In genomic region chrX:13092455-13092941, GRCh38 we compare ENCODE assay signal across 8 cellular contexts. TPM values are rescaled to one million over a fixed set of nuclear protein-coding genes. Genes with fewer than 3 reads are reported as not detected.
DNase-seq lines count a peak whose midpoint lies in the region; ATAC-seq and TF ChIP-seq lines count a peak whose summit lies in the region.

No MANE protein-coding gene starts in this region.

- H3K4me3 Mint-ChIP-seq in CD4-positive, CD25-positive, alpha-beta regulatory T cell: peak overlapping the region; percentile 75 to 93 (median 80)
- peak overlapping the region; percentile 37 for H3K4me3 Mint-ChIP-seq in activated T-cell treated with anti-CD3 and anti-CD28 coated beads, Interleukin-2, amount 50 U/mL, for 24 hours
- peak overlapping the region; percentile 36 to 85 (median 66) for H3K4me3 Mint-ChIP-seq in naive B cell

- intact Hi-C loops in prostate gland (cut with DNase I): loop anchor here (5.0 kb wide), 1 partner anchor 120 kb away; no protein-coding TSS in a partner anchor

- TF ChIP-seq CTCF in prostate gland (IDR thresholded peaks at IDR 0.05): no peak

- H3K4me3 ChIP-seq in CD4-positive, CD25-positive, alpha-beta regulatory T cell (ENCODE audit: low read depth, low read length): peak overlapping the region; percentile 66
- H3K4me3 ChIP-seq in prostate gland: no peak overlapping the region

- no peaks in the 10 kb centered on the region for H3K27me3 ChIP-seq in CD4-positive, CD25-positive, alpha-beta regulatory T cell (ENCODE audit: control insufficient read depth, insufficient read depth, low read length)
- H3K27me3 ChIP-seq in prostate gland (replicated peaks; ENCODE audit: insufficient read depth): no peaks in the 10 kb centered on the region

- no peaks in the 10 kb centered on the region for H3K9me3 Mint-ChIP-seq in CD4-positive, CD25-positive, alpha-beta regulatory T cell
- peaks cover 4% of the 10 kb centered on the region for H3K9me3 Mint-ChIP-seq in activated T-cell treated with anti-CD3 and anti-CD28 coated beads, Interleukin-2, amount 50 U/mL, for 24 hours
- peaks cover 0 to 7% (median 2%) of the 10 kb centered on the region in 7 donors for H3K9me3 Mint-ChIP-seq in naive B cell

- peaks cover 37 to 92% (median 65%) of the 10 kb centered on the region in 4 donors for H3K4me1 Mint-ChIP-seq in CD4-positive, CD25-positive, alpha-beta regulatory T cell
- H3K4me1 Mint-ChIP-seq in activated T-cell treated with anti-CD3 and anti-CD28 coated beads, Interleukin-2, amount 50 U/mL, for 24 hours (ENCODE audit: low read depth): peaks cover 89% of the 10 kb centered on the region
- peaks cover 30 to 68% (median 37%) of the 10 kb centered on the region in 3 donors for H3K4me1 Mint-ChIP-seq in naive B cell

- H3K27ac Mint-ChIP-seq in CD4-positive, CD25-positive, alpha-beta regulatory T cell: peak overlapping the region; percentile 92 to 98 (median 95)
- peak overlapping the region; percentile 93 for H3K27ac Mint-ChIP-seq in activated T-cell treated with anti-CD3 and anti-CD28 coated beads, Interleukin-2, amount 50 U/mL, for 24 hours
- peak overlapping the region; percentile 45 to 97 (median 94) for H3K27ac Mint-ChIP-seq in naive B cell

- peaks cover 87% of the 10 kb centered on the region for H3K4me1 ChIP-seq in CD4-positive, CD25-positive, alpha-beta regulatory T cell (ENCODE audit: control insufficient read depth, insufficient read depth, low read length, poor library complexity, severe bottlenecking)
- no peaks in the 10 kb centered on the region for H3K4me1 ChIP-seq in prostate gland (replicated peaks)

- H3K27me3 Mint-ChIP-seq in CD4-positive, CD25-positive, alpha-beta regulatory T cell: no peaks in the 10 kb centered on the region
- peaks cover 65% of the 10 kb centered on the region for H3K27me3 Mint-ChIP-seq in activated T-cell treated with anti-CD3 and anti-CD28 coated beads, Interleukin-2, amount 50 U/mL, for 24 hours
- H3K27me3 Mint-ChIP-seq in naive B cell: peaks cover 0 to 5% (median 0%) of the 10 kb centered on the region in 3 donors

- DNase-seq in CD4-positive, CD25-positive, alpha-beta regulatory T cell: peak; percentile 68 to 91 (median 78)
- DNase-seq in KG1 (lab: John Stamatoyannopoulos, UW) (peak; percentile 13), naive B cell (peak; percentile 66), prostate gland (ENCODE audit: low spot score) (no peak), NCI-H1417 (lab: John Stamatoyannopoulos, UW) (no peak), NCI-H526 (lab: John Stamatoyannopoulos, UW) (no peak)
- DNase-seq in activated T-cell treated with anti-CD3 and anti-CD28 coated beads, Interleukin-2, amount 50 U/mL, for 24 hours: peak; percentile 72

- H3K27ac ChIP-seq in CD4-positive, CD25-positive, alpha-beta regulatory T cell (ENCODE audit: insufficient read depth, low read length, poor library complexity, severe bottlenecking): peak overlapping the region; percentile 96
- no peak overlapping the region for H3K27ac ChIP-seq in prostate gland

- TF ChIP-seq POLR2A in prostate gland (IDR thresholded peaks at IDR 0.05): no peak

- H3K36me3 ChIP-seq in CD4-positive, CD25-positive, alpha-beta regulatory T cell (ENCODE audit: control insufficient read depth, insufficient read depth, low read length): no peaks in the 10 kb centered on the region
- H3K36me3 ChIP-seq in prostate gland: no peaks in the 10 kb centered on the region

- no peaks in the 10 kb centered on the region for H3K9me3 ChIP-seq in CD4-positive, CD25-positive, alpha-beta regulatory T cell (ENCODE audit: control insufficient read depth in 2 of 2, low read length in 2 of 2)
- H3K9me3 ChIP-seq in prostate gland: no peaks in the 10 kb centered on the region

- peak; percentile 60 to 72 for ATAC-seq in CD4-positive, CD25-positive, alpha-beta regulatory T cell (ENCODE audit: low read depth in 2 of 2)
- ATAC-seq in GM21367 (IDR thresholded peaks at IDR 0.05; ENCODE audit: unreplicated experiment): peak; percentile 63
- peak; percentile 76 to 78 for ATAC-seq in naive B cell (ENCODE audit: low read depth in 2 of 2)

- no peaks in the 10 kb centered on the region for H3K36me3 Mint-ChIP-seq in CD4-positive, CD25-positive, alpha-beta regulatory T cell
- H3K36me3 Mint-ChIP-seq in activated T-cell treated with anti-CD3 and anti-CD28 coated beads, Interleukin-2, amount 50 U/mL, for 24 hours (ENCODE audit: low read depth): no peaks in the 10 kb centered on the region
- no peaks in the 10 kb centered on the region for H3K36me3 Mint-ChIP-seq in naive B cell

- WGBS in prostate gland: 91% methylated on average over 7 of the region's 7 CpGs

RNA-seq across cellular contexts. Expression of gene FAM9C, which starts 48.1 kb away (rescaled TPM):
- not detected for total RNA-seq in CD4-positive, CD25-positive, alpha-beta regulatory T cell
- not detected for polyA plus RNA-seq in CD4-positive, CD25-positive, alpha-beta regulatory T cell
- polyA plus RNA-seq in naive B cell (ENCODE audit: low read depth in 6 of 6): not detected
- 1 to 10 TPM in 1 of 2 donors, not detected in 1; 6.5 TPM for total RNA-seq in prostate gland

Comparison
In these comparisons a context has a peak if more than half of its experiments do, and no peak if none do; other contexts are left out.
1. DNase-seq: peak in CD4-positive, CD25-positive, alpha-beta regulatory T cell (3 of 3), KG1 (single experiment), activated T-cell treated with anti-CD3 and anti-CD28 coated beads, Interleukin-2, amount 50 U/mL, for 24 hours (single experiment) and naive B cell (single experiment); none in prostate gland (single experiment), NCI-H1417 (0 of 3) and NCI-H526 (0 of 2).
2. Peak in every context shown above with its lines, with median percentiles within 50 percentile points of each other: ATAC-seq, H3K27ac Mint-ChIP-seq and H3K4me3 Mint-ChIP-seq.